16 cellular contexts compared by ENCODE assay signal in the genomic region with DNA sequence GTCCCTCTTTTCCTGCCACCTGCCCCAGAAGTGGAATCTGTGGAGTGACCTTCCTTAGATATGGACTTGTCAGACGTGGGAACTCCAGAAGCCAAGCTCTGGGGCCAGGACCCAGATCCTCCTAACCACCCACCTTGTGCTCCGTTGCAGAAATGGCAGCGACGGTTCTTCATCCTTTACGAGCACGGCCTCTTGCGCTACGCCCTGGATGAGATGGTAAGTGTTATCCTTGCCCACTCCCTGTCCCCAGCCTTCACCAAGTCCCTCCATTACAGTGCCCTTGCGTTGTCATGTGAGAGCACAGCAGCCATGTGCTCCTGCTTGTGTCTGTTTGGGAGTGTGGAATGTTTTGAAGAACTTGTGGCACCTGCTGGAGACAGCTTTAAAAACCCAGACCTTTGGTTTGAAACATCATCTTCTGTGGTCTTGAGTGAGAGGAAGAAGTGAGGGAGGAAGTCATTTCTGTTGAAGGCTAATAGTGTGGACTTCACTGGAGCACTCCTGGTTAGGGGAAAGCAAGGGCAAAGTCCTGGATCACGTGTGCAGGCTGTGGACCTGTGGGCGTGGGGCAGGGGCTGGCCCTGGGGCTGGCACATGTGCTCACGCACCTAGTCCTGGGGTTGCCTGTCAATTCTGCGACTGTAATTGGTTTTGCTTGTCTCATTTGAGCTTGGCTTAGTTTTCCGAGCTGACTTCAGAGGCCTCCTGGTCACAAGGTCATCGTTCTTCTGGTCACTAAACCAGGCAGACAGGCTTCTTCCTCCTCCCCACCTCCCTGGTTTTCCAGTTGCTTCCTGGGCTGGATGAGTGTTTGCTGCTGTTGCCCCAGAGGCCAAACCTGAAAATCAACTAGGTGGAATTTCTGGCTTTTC. TPM values are rescaled to one million over a fixed set of nuclear protein-coding genes. Genes with fewer than 3 reads are reported as not detected.
A peak's percentile ranks its signal among the peaks of the same experiment; 100 is the strongest.
DNase-seq lines count a peak whose midpoint lies in the region; ATAC-seq, FAIRE-seq and TF ChIP-seq lines count a peak whose summit lies in the region.
"Had no signal": no experiment of that assay in that cellular context is flagged by ENCODE, and none has a peak within 500 bp of the region (broad histone marks: within the 10 kb centered on the region; RNA-seq: fewer than 3 reads in every experiment).

No MANE protein-coding gene starts in this region.

- H3K9me1 ChIP-seq in keratinocyte (ENCODE audit: control insufficient read depth, extremely low read depth, insufficient read depth, low read length): peaks cover 16% of the 10 kb centered on the region

- H3K9ac ChIP-seq in keratinocyte (ENCODE audit: control insufficient read depth, extremely low read depth, insufficient read depth, low read length) (no peak overlapping the region), trophoblast cell (ENCODE audit: low read length) (no peak overlapping the region)

- H4K91ac ChIP-seq in trophoblast cell (ENCODE audit: low read depth, low read length): peak overlapping the region; percentile 16

- TF ChIP-seq EP300 in A549 (IDR thresholded peaks at IDR 0.05): no peak

- peaks cover 58% of the 10 kb centered on the region for H3K36me3 Mint-ChIP-seq in activated T-cell treated with anti-CD3 and anti-CD28 coated beads, Interleukin-2, amount 50 U/mL, for 24 hours (ENCODE audit: low read depth)

- no peak overlapping the region for H2BK120ac ChIP-seq in trophoblast cell (ENCODE audit: insufficient read depth, low read length, poor library complexity)

- no peak overlapping the region for H3K4ac ChIP-seq in trophoblast cell (ENCODE audit: low read depth, low read length)

- POLR2A ChIA-PET in A549 (lab: Yijun Ruan, JAX): no interaction called here
- POLR2A ChIA-PET in RWPE1 (lab: Yijun Ruan, JAX; ENCODE audit: low non-redundant PET): interaction anchor here (0.9 kb wide), 1 partner anchor 34 kb away, joined by 3 read pairs; no protein-coding TSS in a partner anchor
- POLR2A ChIA-PET in HEK293T (lab: Yijun Ruan, JAX): no interaction called here

- TF ChIP-seq RAD21 in A549 (conservative IDR thresholded peaks at IDR 0.05 in 1 of 2, IDR thresholded peaks at IDR 0.05 in 1 of 2): no peak

- no peak overlapping the region for H2BK12ac ChIP-seq in trophoblast cell (ENCODE audit: low read length)

- H3K4me1 ChIP-seq in A549 (peaks cover 88% of the 10 kb centered on the region), keratinocyte (ENCODE audit: control insufficient read depth, extremely low read depth, insufficient read depth, low read length) (peaks cover 39% of the 10 kb centered on the region), trophoblast cell (ENCODE audit: control insufficient read depth in 1 of 2, insufficient read depth in 2 of 2, low read length in 2 of 2) (peaks cover 39 to 52% of the 10 kb centered on the region in 2 experiments)

- H3K14ac ChIP-seq in trophoblast cell (ENCODE audit: low read length): no peak overlapping the region

- ATAC-seq in A549: no peak

- no peak overlapping the region for H4K12ac ChIP-seq in trophoblast cell (ENCODE audit: low read depth, low read length)

- TF ChIP-seq POLR2A in A549 (IDR thresholded peaks at IDR 0.05; ENCODE audit: low read length): no peak

- H3K79me2 ChIP-seq in keratinocyte (ENCODE audit: control insufficient read depth, insufficient read depth, low read length): peaks cover 92% of the 10 kb centered on the region
- peaks cover 13% of the 10 kb centered on the region for H3K79me2 ChIP-seq in trophoblast cell (ENCODE audit: control insufficient read depth, insufficient read depth, low read length, poor library complexity)

- H2AK5ac ChIP-seq in trophoblast cell (ENCODE audit: low read length): no peak overlapping the region

- no peak overlapping the region for H3K23ac ChIP-seq in trophoblast cell (ENCODE audit: low read length)

- H2BK5ac ChIP-seq in trophoblast cell (ENCODE audit: low read depth, low read length, poor library complexity): peak overlapping the region; percentile 0

- no peak for FAIRE-seq in A549 (lab: Jason Lieb, UNC)
- FAIRE-seq in keratinocyte (lab: Jason Lieb, UNC): peak; percentile 61
- FAIRE-seq: islet of Langerhans, urothelium cell line had no signal

- H3K27me3 Mint-ChIP-seq in activated T-cell treated with anti-CD3 and anti-CD28 coated beads, Interleukin-2, amount 50 U/mL, for 24 hours: no peaks in the 10 kb centered on the region

- no peaks in the 10 kb centered on the region for H3K9me3 Mint-ChIP-seq in activated T-cell treated with anti-CD3 and anti-CD28 coated beads, Interleukin-2, amount 50 U/mL, for 24 hours

- no peak for TF ChIP-seq CTCF in A549 (IDR thresholded peaks at IDR 0.05)
- TF ChIP-seq CTCF in RWPE1 (conservative IDR thresholded peaks at IDR 0.05; ENCODE audit: low read depth): no peak
- no peak for TF ChIP-seq CTCF in keratinocyte (optimal IDR thresholded peaks at IDR 0.05 in 1 of 3, IDR thresholded peaks at IDR 0.05 in 1 of 3, conservative IDR thresholded peaks at IDR 0.05 in 1 of 3; ENCODE audit: extremely low read depth in 1 of 3, insufficient read depth in 2 of 3, low read length in 3 of 3)

- no peak for DNase-seq in A549 (ENCODE audit: low read depth in 1 of 2, low spot score in 1 of 2)
- DNase-seq in RWPE1 (ENCODE audit: low spot score): no peak
- DNase-seq in keratinocyte (ENCODE audit: low read depth, low spot score): no peak
- DNase-seq in trophoblast cell: peak; percentile 88 to 93
- DNase-seq in epidermal melanocyte (ENCODE audit: insufficient read length, low spot score): no peak
- DNase-seq in HEK293T (ENCODE audit: extremely low spot score): no peak
- no peak for DNase-seq in activated T-cell treated with anti-CD3 and anti-CD28 coated beads, Interleukin-2, amount 50 U/mL, for 24 hours
- no peak for DNase-seq in D341Med (ENCODE audit: low spot score)
- DNase-seq: dermis blood vessel endothelial cell, foreskin fibroblast, NCI-H1694, NCI-H82, occipital lobe had no signal

- H3K27ac Mint-ChIP-seq in activated T-cell treated with anti-CD3 and anti-CD28 coated beads, Interleukin-2, amount 50 U/mL, for 24 hours: no peak overlapping the region

- peak overlapping the region; percentile 24 to 53; a peak in 4 of 6 replicates for H3K27ac ChIP-seq in A549
- H3K27ac ChIP-seq in RWPE1: peak overlapping the region; percentile 59
- no peak overlapping the region for H3K27ac ChIP-seq in keratinocyte (ENCODE audit: control insufficient read depth, insufficient read depth, low read length)
- peak overlapping the region; percentile 69 for H3K27ac ChIP-seq in trophoblast cell (ENCODE audit: low read depth, low read length)
- H3K27ac ChIP-seq: SJSA1 had no signal

- H3K4me1 Mint-ChIP-seq in activated T-cell treated with anti-CD3 and anti-CD28 coated beads, Interleukin-2, amount 50 U/mL, for 24 hours (ENCODE audit: low read depth): peaks cover 26% of the 10 kb centered on the region

- H3K36me3 ChIP-seq in keratinocyte (ENCODE audit: control insufficient read depth in 2 of 2, extremely low read depth in 1 of 2, insufficient read depth in 2 of 2, low read length in 2 of 2) (peaks cover 34 to 58% of the 10 kb centered on the region in 2 experiments), trophoblast cell (ENCODE audit: control insufficient read depth in 1 of 2, insufficient read depth in 2 of 2, low read length in 2 of 2) (peaks cover 21 to 33% of the 10 kb centered on the region in 2 experiments)

- H3K18ac ChIP-seq in trophoblast cell (ENCODE audit: low read length): peak overlapping the region; percentile 2

- no peaks in the 10 kb centered on the region for H3K27me3 ChIP-seq in keratinocyte (ENCODE audit: control insufficient read depth, extremely low read depth, insufficient read depth, low read length)
- H3K27me3 ChIP-seq in trophoblast cell (ENCODE audit: insufficient read depth, low read length): no peaks in the 10 kb centered on the region
- H3K27me3 ChIP-seq: SJSA1 had no signal

- CTCF ChIA-PET in A549 (lab: Yijun Ruan, JAX): interaction anchor here (0.7 to 2.0 kb wide), 6 partner anchors 8 to 77 kb away, joined by 3 to 5 read pairs (median 3); no protein-coding TSS in a partner anchor
- CTCF ChIA-PET in RWPE1 (lab: Yijun Ruan, JAX): interaction anchor here (0.5 kb wide), 1 partner anchor 69 kb away, joined by 3 read pairs; no protein-coding TSS in a partner anchor
- CTCF ChIA-PET in HEK293T (lab: Yijun Ruan, JAX): no interaction called here

- H4K8ac ChIP-seq in trophoblast cell (ENCODE audit: low read depth, low read length): no peak overlapping the region

- H3K4me3 Mint-ChIP-seq in activated T-cell treated with anti-CD3 and anti-CD28 coated beads, Interleukin-2, amount 50 U/mL, for 24 hours: no peak overlapping the region

- H2AFZ ChIP-seq in keratinocyte (ENCODE audit: control insufficient read depth, low read length) (no peak overlapping the region), trophoblast cell (ENCODE audit: insufficient read depth, low read length, poor library complexity) (no peak overlapping the region)

- H4K20me1 ChIP-seq in keratinocyte (ENCODE audit: control insufficient read depth, extremely low read depth, insufficient read depth, low read length): peaks cover 40% of the 10 kb centered on the region

- dilution Hi-C loops in keratinocyte (cut with MboI; ENCODE audit: extremely low pct_ligation_motif_present, low sequenced_read_pairs): no loop called here

- peak overlapping the region; percentile 9; the same call in 1 of the 3 replicates for H3K4me2 ChIP-seq in A549
- no peak overlapping the region for H3K4me2 ChIP-seq in keratinocyte (ENCODE audit: control insufficient read depth, extremely low read depth, insufficient read depth, low read depth, low read length)
- peak overlapping the region; percentile 37 for H3K4me2 ChIP-seq in trophoblast cell (ENCODE audit: low read length)

- H3K79me1 ChIP-seq in trophoblast cell (ENCODE audit: low read length): peaks cover 5% of the 10 kb centered on the region

- H3K4me3 ChIP-seq in A549 (no peak overlapping the region), keratinocyte (ENCODE audit: control insufficient read depth in 2 of 3, extremely low read depth in 1 of 3, insufficient read depth in 2 of 3, low read depth in 1 of 3, low read length in 3 of 3) (no peak overlapping the region), trophoblast cell (ENCODE audit: low read depth, low read length) (no peak overlapping the region)
- H3K4me3 ChIP-seq: SJSA1 had no signal

- H3K9me3 ChIP-seq in A549 (no peaks in the 10 kb centered on the region), keratinocyte (ENCODE audit: control insufficient read depth, low read depth, low read length) (no peaks in the 10 kb centered on the region), trophoblast cell (ENCODE audit: insufficient read depth, low read depth, low read length) (no peaks in the 10 kb centered on the region)
- H3K9me3 ChIP-seq: SJSA1 had no signal

- WGBS in A549 (ENCODE audit: missing lambda C conversion rate): 90% methylated on average over 15 of the region's 15 CpGs
- no CpG with 5 or more reads among the region's 15 CpGs for WGBS in trophoblast cell (ENCODE audit: extremely low coverage, insufficient coverage, insufficient read length)

RNA-seq across cellular contexts. Expression of a gene that starts 35.8 kb away (rescaled TPM):
- polyA plus RNA-seq in A549 (2011; rRNA removed) (147 and 200 TPM in 2 replicates), A549 (2017; fragmentation: RNase III; extraction: RNeasy Plus Mini Kit Qiagen cat#74134 plus additional on column Dnase treatment) (192 to 240 TPM (median 228 TPM) in 3 replicates), keratinocyte (76.4 to 113 TPM (median 93.2 TPM) in 3 replicates)
- polyA plus RNA-seq in A549 (2012; cell fraction: cytosol; rRNA removed): 170 and 183 TPM in 2 replicates
- 347 and 385 TPM in 2 replicates for polyA plus RNA-seq in A549 (2012; cell fraction: nucleus; rRNA removed)
- 215 and 250 TPM in 2 replicates for polyA minus RNA-seq in A549 (2011; rRNA and poly(A)+ RNA removed)
- polyA plus RNA-seq in keratinocyte (2011; ENCODE audit: low read depth): 241 TPM
- polyA plus RNA-seq in keratinocyte (2011; cell fraction: cytosol; rRNA removed): 61.6 and 75.3 TPM in 2 replicates
- 160 and 188 TPM in 2 replicates for polyA plus RNA-seq in keratinocyte (2011; cell fraction: nucleus; rRNA removed)
- 132 and 155 TPM in 2 replicates for polyA plus RNA-seq in keratinocyte (2012; ENCODE audit: low replicate concordance)
- polyA minus RNA-seq in keratinocyte: 188 to 396 TPM (median 205 TPM) in 3 replicates
- polyA minus RNA-seq in keratinocyte (2011; cell fraction: cytosol; rRNA and poly(A)+ RNA removed): 102 TPM
- 123 and 162 TPM in 2 replicates for polyA minus RNA-seq in keratinocyte (2011; cell fraction: nucleus; rRNA and poly(A)+ RNA removed)
- polyA plus RNA-seq in trophoblast cell (2013): 200 and 203 TPM in 2 replicates

Comparison
In these comparisons a context has a peak if more than half of its experiments do, and no peak if none do; other contexts are left out.
1. DNase-seq: peak in trophoblast cell (2 of 2); none in A549 (0 of 2), RWPE1 (single experiment), keratinocyte (single experiment), epidermal melanocyte (single experiment), HEK293T (single experiment), activated T-cell treated with anti-CD3 and anti-CD28 coated beads, Interleukin-2, amount 50 U/mL, for 24 hours (single experiment) and D341Med (single experiment).